ENCODE assay signal across 9 cellular contexts in genomic region chr2:156437272-156437671, GRCh38. TPM values are rescaled to one million over a fixed set of nuclear protein-coding genes. Genes with fewer than 3 reads are reported as not detected.
DNase-seq lines count a peak whose midpoint lies in the region; ATAC-seq, FAIRE-seq and TF ChIP-seq lines count a peak whose summit lies in the region.
"Had no signal": no experiment of that assay in that cellular context is flagged by ENCODE, and none has a peak within 500 bp of the region (broad histone marks: within the 10 kb centered on the region; RNA-seq: fewer than 3 reads in every experiment).

No MANE protein-coding gene starts in this region.

- ATAC-seq in HG02763 (IDR thresholded peaks at IDR 0.05; ENCODE audit: unreplicated experiment): peak; percentile 25

- no peak for TF ChIP-seq CTCF in RWPE1 (conservative IDR thresholded peaks at IDR 0.05; ENCODE audit: low read depth)
- no peak for TF ChIP-seq CTCF in progenitor cell of endocrine pancreas (IDR thresholded peaks at IDR 0.05; ENCODE audit: unreplicated experiment)

- H3K27me3 ChIP-seq in esophagus (ENCODE audit: control insufficient read depth in 1 of 2, insufficient read depth in 2 of 2, low read length in 2 of 2): no peaks in the 10 kb centered on the region

- no peaks in the 10 kb centered on the region for H3K9me3 Mint-ChIP-seq in T-helper 1 cell treated with Interleukin-12 subunit alpha and Interleukin-12 subunit beta and Interleukin-4 antibody, amounts not matched to agents 30 μg/mL and 1 μg/mL, for 36 hours
- no peaks in the 10 kb centered on the region for H3K9me3 Mint-ChIP-seq in progenitor cell of endocrine pancreas (ENCODE audit: low read depth)

- no peaks in the 10 kb centered on the region for H3K36me3 ChIP-seq in esophagus (ENCODE audit: control insufficient read depth in 2 of 2, insufficient read depth in 2 of 2, low read length in 1 of 2)

- DNase-seq in T-helper 1 cell (no peak), RWPE1 (ENCODE audit: low spot score) (no peak), progenitor cell of endocrine pancreas (ENCODE audit: low spot score, unreplicated experiment) (no peak), ACHN (no peak), urothelium cell line (ENCODE audit: low spot score) (no peak)

- H3K27me3 Mint-ChIP-seq in T-helper 1 cell treated with Interleukin-12 subunit alpha and Interleukin-12 subunit beta and Interleukin-4 antibody, amounts not matched to agents 30 μg/mL and 1 μg/mL, for 36 hours (ENCODE audit: low read depth): peaks cover 3% of the 10 kb centered on the region
- H3K27me3 Mint-ChIP-seq in progenitor cell of endocrine pancreas: no peaks in the 10 kb centered on the region

- peaks cover 0 to 2% of the 10 kb centered on the region in 2 donors for H3K4me1 ChIP-seq in esophagus (ENCODE audit: control insufficient read depth in 2 of 2, insufficient read depth in 2 of 2, low read length in 1 of 2)

- FAIRE-seq in urothelium cell line (lab: Jason Lieb, UNC): no peak
- FAIRE-seq: endometrium had no signal

- H3K4me3 Mint-ChIP-seq in T-helper 1 cell treated with Interleukin-12 subunit alpha and Interleukin-12 subunit beta and Interleukin-4 antibody, amounts not matched to agents 30 μg/mL and 1 μg/mL, for 36 hours: peak overlapping the region; percentile 95
- peak overlapping the region; percentile 82 for H3K4me3 Mint-ChIP-seq in progenitor cell of endocrine pancreas (ENCODE audit: low read depth)

- peak overlapping the region; percentile 35 to 55 for H3K4me3 ChIP-seq in esophagus (ENCODE audit: low read depth in 1 of 2, low read length in 2 of 2)

- peak overlapping the region; percentile 96 for H3K27ac ChIP-seq in RWPE1
- H3K27ac ChIP-seq in esophagus (ENCODE audit: low read depth in 2 of 2, low read length in 1 of 2): peak overlapping the region; percentile 85 to 96

- CTCF ChIA-PET in RWPE1 (lab: Yijun Ruan, JAX): interaction anchor here (0.6 to 0.9 kb wide), 3 partner anchors 31 to 733 kb away, joined by 3 to 4 read pairs (median 4); no protein-coding TSS in a partner anchor

- peaks cover 14% of the 10 kb centered on the region for H3K36me3 Mint-ChIP-seq in T-helper 1 cell treated with Interleukin-12 subunit alpha and Interleukin-12 subunit beta and Interleukin-4 antibody, amounts not matched to agents 30 μg/mL and 1 μg/mL, for 36 hours (ENCODE audit: low read depth)
- peaks cover 3% of the 10 kb centered on the region for H3K36me3 Mint-ChIP-seq in progenitor cell of endocrine pancreas (ENCODE audit: insufficient read depth)

- H3K4me1 Mint-ChIP-seq in T-helper 1 cell treated with Interleukin-12 subunit alpha and Interleukin-12 subunit beta and Interleukin-4 antibody, amounts not matched to agents 30 μg/mL and 1 μg/mL, for 36 hours (ENCODE audit: low read depth): peaks cover 35% of the 10 kb centered on the region
- H3K4me1 Mint-ChIP-seq in progenitor cell of endocrine pancreas (ENCODE audit: low read depth): peaks cover 32% of the 10 kb centered on the region

- in situ Hi-C loops in ACHN (cut with HindIII; ENCODE audit: low pct_ligation_motif_present, low pct_unique_long_range_greater_than_20kb, low sequenced_read_pairs): no loop called here

- H3K27ac Mint-ChIP-seq in T-helper 1 cell treated with Interleukin-12 subunit alpha and Interleukin-12 subunit beta and Interleukin-4 antibody, amounts not matched to agents 30 μg/mL and 1 μg/mL, for 36 hours: no peak overlapping the region
- H3K27ac Mint-ChIP-seq in progenitor cell of endocrine pancreas: no peak overlapping the region

- 13 to 32% methylated on average over 6 of the region's 6 CpGs for WGBS in esophagus, 2 donors

- POLR2A ChIA-PET in RWPE1 (lab: Yijun Ruan, JAX; ENCODE audit: low non-redundant PET): interaction anchor here (1.4 kb wide), 1 partner anchor 96 kb away, joined by 5 read pairs; no protein-coding TSS in a partner anchor

- no peaks in the 10 kb centered on the region for H3K9me3 ChIP-seq in esophagus (ENCODE audit: control insufficient read depth in 2 of 2, insufficient read depth in 1 of 2, low read depth in 1 of 2, low read length in 1 of 2)

RNA-seq across cellular contexts. Expression of gene GPD2, which starts 1.1 kb away (rescaled TPM):
- 10 to 100 TPM; 16.4 to 22.2 TPM for polyA plus RNA-seq in esophagus
- total RNA-seq in progenitor cell of endocrine pancreas: 43.3 and 49.5 TPM in 2 replicates
